ENCODE assay signal across 20 cellular contexts in the genomic region with DNA sequence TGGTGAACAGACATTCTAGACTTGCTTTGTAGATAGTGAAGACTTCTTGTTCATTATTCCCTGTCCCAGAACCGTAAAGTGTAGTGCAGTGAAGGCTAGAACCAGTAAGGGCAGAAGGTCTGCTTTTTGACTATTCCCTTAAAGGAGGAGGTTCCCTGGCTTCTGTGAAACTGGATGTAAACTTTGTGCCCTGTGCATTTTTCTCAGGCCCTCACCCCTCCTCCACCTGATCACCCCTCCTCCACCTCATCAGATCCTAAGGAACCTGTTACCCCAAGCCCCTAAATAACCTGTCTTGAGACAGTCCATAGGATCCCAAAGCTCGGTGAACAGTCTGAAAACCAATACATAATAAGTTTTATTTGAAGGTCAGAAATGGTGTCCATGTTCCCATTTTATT. TPM values are rescaled to one million over a fixed set of nuclear protein-coding genes. Genes with fewer than 3 reads are reported as not detected.
DNase-seq lines count a peak whose midpoint lies in the region; ATAC-seq, FAIRE-seq and TF ChIP-seq lines count a peak whose summit lies in the region.
"Had no signal": no experiment of that assay in that cellular context is flagged by ENCODE, and none has a peak within 500 bp of the region (broad histone marks: within the 10 kb centered on the region; RNA-seq: fewer than 3 reads in every experiment).

No MANE protein-coding gene starts in this region.

- FAIRE-seq in HepG2 (lab: Jason Lieb, UNC): no peak
- FAIRE-seq: H1, islet of Langerhans, small intestine had no signal

- H3K9ac ChIP-seq in Karpas-422 (ENCODE audit: low read length) (no peak overlapping the region), HepG2 (ENCODE audit: insufficient read depth, low read depth, low read length) (no peak overlapping the region)

- H3K4me3 Mint-ChIP-seq in stimulated activated effector memory CD8-positive, alpha-beta T cell treated with anti-CD3 and anti-CD28 coated beads, Interleukin-12 subunit alpha, Interleukin-12 subunit beta, amount 100 ng/mL, for 72 hours: no peak overlapping the region
- H3K4me3 Mint-ChIP-seq: T-helper 1 cell treated with Interleukin-12 subunit alpha and Interleukin-12 subunit beta and Interleukin-4 antibody, amounts not matched to agents 30 μg/mL and 1 μg/mL, for 36 hours had no signal

- H3K27me3 ChIP-seq in Karpas-422 (ENCODE audit: low read length): no peaks in the 10 kb centered on the region
- H3K27me3 ChIP-seq in HepG2 (ENCODE audit: control insufficient read depth in 1 of 2, insufficient read depth in 2 of 2, low read length in 2 of 2): no peaks in the 10 kb centered on the region
- H3K27me3 ChIP-seq in upper lobe of right lung: no peaks in the 10 kb centered on the region
- H3K27me3 ChIP-seq: ovary had no signal

- peaks cover 72% of the 10 kb centered on the region for H3K36me3 Mint-ChIP-seq in stimulated activated effector memory CD8-positive, alpha-beta T cell treated with anti-CD3 and anti-CD28 coated beads, Interleukin-12 subunit alpha, Interleukin-12 subunit beta, amount 100 ng/mL, for 72 hours

- H3K4me1 ChIP-seq in Karpas-422 (ENCODE audit: low read length) (peaks cover 26% of the 10 kb centered on the region), HepG2 (ENCODE audit: insufficient read depth, low read length) (peaks cover 47% of the 10 kb centered on the region), upper lobe of right lung (peaks cover 13% of the 10 kb centered on the region)

- peaks cover 29% of the 10 kb centered on the region; the same call in 1 of the 2 replicates for H3K36me3 ChIP-seq in Karpas-422 (ENCODE audit: insufficient read depth, low read length)
- H3K36me3 ChIP-seq in HepG2 (replicated peaks in 1 of 2; ENCODE audit: control insufficient read depth in 1 of 2, insufficient read depth in 2 of 2, low read length in 2 of 2): peaks cover 0 to 5% of the 10 kb centered on the region in 2 experiments; a peak in 3 of 5 replicates
- H3K36me3 ChIP-seq in upper lobe of right lung: no peaks in the 10 kb centered on the region
- H3K36me3 ChIP-seq: ovary had no signal

- peaks cover 27% of the 10 kb centered on the region for H3K4me1 Mint-ChIP-seq in stimulated activated effector memory CD8-positive, alpha-beta T cell treated with anti-CD3 and anti-CD28 coated beads, Interleukin-12 subunit alpha, Interleukin-12 subunit beta, amount 100 ng/mL, for 72 hours

- H2AFZ ChIP-seq in Karpas-422 (ENCODE audit: low read length) (no peak overlapping the region), HepG2 (ENCODE audit: low read length) (no peak overlapping the region)

- POLR2A ChIA-PET in HepG2 (lab: Yijun Ruan, JAX): interaction anchor here (0.8 to 0.9 kb wide), 2 partner anchors 209 to 348 kb away, joined by 3 read pairs; a partner anchor contains a TSS

- in situ Hi-C loops in HepG2 (cut with HindIII; ENCODE audit: extremely low pct_ligation_motif_present, low pct_unique_long_range_greater_than_20kb): no loop called here

- no peak overlapping the region for H3K27ac Mint-ChIP-seq in stimulated activated effector memory CD8-positive, alpha-beta T cell treated with anti-CD3 and anti-CD28 coated beads, Interleukin-12 subunit alpha, Interleukin-12 subunit beta, amount 100 ng/mL, for 72 hours
- H3K27ac Mint-ChIP-seq: T-helper 1 cell treated with Interleukin-12 subunit alpha and Interleukin-12 subunit beta and Interleukin-4 antibody, amounts not matched to agents 30 μg/mL and 1 μg/mL, for 36 hours had no signal

- no peaks in the 10 kb centered on the region for H3K9me2 ChIP-seq in Karpas-422 (replicated peaks; ENCODE audit: insufficient read depth, low read length)

- no peaks in the 10 kb centered on the region for H3K9me3 Mint-ChIP-seq in stimulated activated effector memory CD8-positive, alpha-beta T cell treated with anti-CD3 and anti-CD28 coated beads, Interleukin-12 subunit alpha, Interleukin-12 subunit beta, amount 100 ng/mL, for 72 hours
- H3K9me3 Mint-ChIP-seq: T-helper 1 cell treated with Interleukin-12 subunit alpha and Interleukin-12 subunit beta and Interleukin-4 antibody, amounts not matched to agents 30 μg/mL and 1 μg/mL, for 36 hours had no signal

- H3K9me3 ChIP-seq in Karpas-422 (ENCODE audit: low read length) (no peaks in the 10 kb centered on the region), HepG2 (ENCODE audit: low read length) (no peaks in the 10 kb centered on the region), upper lobe of right lung (no peaks in the 10 kb centered on the region)
- H3K9me3 ChIP-seq: ovary had no signal

- intact Hi-C loops in HepG2 (cut with micrococcal nuclease; ENCODE audit: unreplicated experiment) (no loop called here), upper lobe of right lung (cut with DNase I) (no loop called here)

- no peak for DNase-seq in Karpas-422
- DNase-seq in HepG2 (ENCODE audit: low spot score): no peak
- DNase-seq in upper lobe of right lung: no peak
- DNase-seq in NCI-H510A treated with DMSO at 0.1 percent for 48 hours (lab: John Stamatoyannopoulos, UW): no peak
- no peak for DNase-seq in stimulated activated effector memory CD8-positive, alpha-beta T cell treated with anti-CD3 and anti-CD28 coated beads, Interleukin-12 subunit alpha, Interleukin-12 subunit beta, amount 100 ng/mL, for 72 hours (ENCODE audit: low spot score in 2 of 2)
- DNase-seq in medulla oblongata (ENCODE audit: extremely low spot score): no peak
- DNase-seq: activated CD4-positive, alpha-beta T cell treated with anti-CD3 and anti-CD28 coated beads, Interleukin-2, amount 50 U/mL, for 4 hours; GF-D8; KG1; NCI-H1930; NCI-H510A; ovary; stimulated activated CD4-positive, alpha-beta T cell treated with anti-CD3 and anti-CD28 coated beads, Interleukin-4, amount 100 ng/mL, for 4 hours; WERI-Rb-1 had no signal

- CTCF ChIA-PET in HepG2 (lab: Yijun Ruan, JAX; ENCODE audit: low intra/inter-chr PET ratio, low total read pairs): no interaction called here

- WGBS in HepG2 (ENCODE audit: low lambda C conversion rate): 27% methylated on average over 2 of the region's 2 CpGs

- no peak for TF ChIP-seq RAD21 in HepG2 (CRISPR knock-in tag; IDR thresholded peaks at IDR 0.05)

- H3K4me2 ChIP-seq in Karpas-422 (ENCODE audit: low read depth, low read length, poor library complexity, severe bottlenecking) (peak overlapping the region; percentile 34), HepG2 (ENCODE audit: low read depth, low read length) (peak overlapping the region; percentile 44)

- no peak for TF ChIP-seq POLR2A in HepG2 (IDR thresholded peaks at IDR 0.05; ENCODE audit: insufficient read depth in 1 of 2, low read depth in 2 of 2, low read length in 2 of 2)

- H4K20me1 ChIP-seq in Karpas-422 (ENCODE audit: insufficient read depth, low read depth, low read length) (no peaks in the 10 kb centered on the region), HepG2 (ENCODE audit: insufficient read depth, low read length) (no peaks in the 10 kb centered on the region)

- H3K4me3 ChIP-seq in Karpas-422 (ENCODE audit: low read length) (no peak overlapping the region), HepG2 (replicated peaks in 1 of 3; ENCODE audit: insufficient read depth in 1 of 3, low read depth in 2 of 3, low read length in 3 of 3) (0 out of 6 replicates have a peak overlapping the region, but pooled peaks of 1 of the 3 experiments have one; percentile 4), upper lobe of right lung (no peak overlapping the region)
- H3K4me3 ChIP-seq: ovary had no signal

- TF ChIP-seq CTCF in HepG2 (CRISPR knock-in tag; IDR thresholded peaks at IDR 0.05): no peak
- no peak for TF ChIP-seq CTCF in upper lobe of right lung (IDR thresholded peaks at IDR 0.05)

- ATAC-seq in GM19467 (IDR thresholded peaks at IDR 0.05; ENCODE audit: unreplicated experiment) (peak; percentile 11), HepG2 (peak; percentile 23), upper lobe of right lung (peak; percentile 71)
- no peak for ATAC-seq in stimulated activated effector memory CD8-positive, alpha-beta T cell treated with anti-CD3 and anti-CD28 coated beads, Interleukin-12 subunit alpha, Interleukin-12 subunit beta, amount 100 ng/mL, for 72 hours
- ATAC-seq: Right ventricle myocardium inferior had no signal

- no TSS peak for BruUV-seq in HepG2 (replicated peaks; lab: Mats Ljungman, UMichigan)

- H3K79me2 ChIP-seq in Karpas-422 (ENCODE audit: low read length) (peaks cover 42% of the 10 kb centered on the region), HepG2 (ENCODE audit: insufficient read depth, low read length) (no peaks in the 10 kb centered on the region)

- H3K27ac ChIP-seq in Karpas-422 (ENCODE audit: low read length): peak overlapping the region; percentile 65
- peak overlapping the region; percentile 14 for H3K27ac ChIP-seq in HepG2 (ENCODE audit: extremely low read length, insufficient read depth, low read length)
- no peak overlapping the region for H3K27ac ChIP-seq in upper lobe of right lung
- H3K27ac ChIP-seq: ovary, WERI-Rb-1 had no signal

- TF ChIP-seq EP300 in HepG2 (IDR thresholded peaks at IDR 0.05; ENCODE audit: low read depth in 2 of 2, low read length in 2 of 2) (no peak), HepG2 (CRISPR knock-in tag; IDR thresholded peaks at IDR 0.05; ENCODE audit: borderline replicate concordance) (no peak)

RNA-seq across cellular contexts. Expression of a gene that starts 33.7 kb away (rescaled TPM):
- 3.2 and 4.0 TPM in 2 replicates for total RNA-seq in Karpas-422 (2014; rRNA removed; shearing (Covaris generic); ENCODE audit: low replicate concordance)
- total RNA-seq in HepG2 (2016; rRNA removed; fragmentation: Illumina TruSeq; extraction: Trizol) (4.6 and 9.4 TPM in 2 replicates), upper lobe of right lung (7.7 TPM)
- total RNA-seq in HepG2 (2016; cell fraction: cytosol; rRNA removed; fragmentation: Illumina TruSeq; extraction: Trizol; ENCODE audit: low read depth): 1.4 and 1.5 TPM in 2 replicates
- 5.2 and 9.2 TPM in 2 replicates for total RNA-seq in HepG2 (2016; cell fraction: insoluble cytoplasmic fraction; rRNA removed; fragmentation: Illumina TruSeq; extraction: Trizol)
- 4.6 and 5.1 TPM in 2 replicates for total RNA-seq in HepG2 (2016; cell fraction: membrane; rRNA removed; fragmentation: Illumina TruSeq; extraction: Trizol)
- 10.3 and 11.4 TPM in 2 replicates for total RNA-seq in HepG2 (2016; cell fraction: nucleus; rRNA removed; fragmentation: Illumina TruSeq; extraction: Trizol)
- polyA plus RNA-seq in HepG2 (2011; rRNA removed): 8.3 and 8.7 TPM in 2 replicates
- 6.8 and 9.4 TPM in 2 replicates for polyA plus RNA-seq in HepG2 (2011; cell fraction: cytosol; rRNA removed)
- 3.7 and 4.4 TPM in 2 replicates for polyA plus RNA-seq in HepG2 (2011; cell fraction: nucleus; rRNA removed)
- not detected in 2 replicates for polyA plus RNA-seq in HepG2 (2012)
- polyA plus RNA-seq in HepG2 (2016; cell fraction: cytosol; fragmentation: Illumina TruSeq; extraction: Trizol; ENCODE audit: low read depth): 1.3 and 1.4 TPM in 2 replicates
- polyA plus RNA-seq in HepG2 (2016; cell fraction: insoluble cytoplasmic fraction; fragmentation: Illumina TruSeq; extraction: Trizol; ENCODE audit: low read depth): 5.4 and 7.0 TPM in 2 replicates
- 3.0 and 4.0 TPM in 2 replicates for polyA plus RNA-seq in HepG2 (2016; cell fraction: membrane; fragmentation: Illumina TruSeq; extraction: Trizol; ENCODE audit: low read depth)
- polyA plus RNA-seq in HepG2 (2016; cell fraction: nucleus; fragmentation: Illumina TruSeq; extraction: Trizol; ENCODE audit: insufficient read depth, low read depth): 13.6 and 14.0 TPM in 2 replicates
- 2.4 and 7.5 TPM in 2 replicates for polyA minus RNA-seq in HepG2 (2011; rRNA and poly(A)+ RNA removed; ENCODE audit: low replicate concordance)
- polyA minus RNA-seq in HepG2 (2011; cell fraction: cytosol; rRNA and poly(A)+ RNA removed): 6.5 and 7.2 TPM in 2 replicates
- polyA minus RNA-seq in HepG2 (2011; cell fraction: nucleus; rRNA and poly(A)+ RNA removed): 16.4 and 17.5 TPM in 2 replicates

RNA-seq across cellular contexts. Expression of a gene that starts 59.7 kb away (rescaled TPM):
- total RNA-seq in Karpas-422 (2014; rRNA removed; shearing (Covaris generic); ENCODE audit: low replicate concordance): 0.32 and 0.56 TPM in 2 replicates
- total RNA-seq in HepG2 (2016; rRNA removed; fragmentation: Illumina TruSeq; extraction: Trizol) (0.90 and 1.0 TPM in 2 replicates), upper lobe of right lung (161 TPM)
- total RNA-seq in HepG2 (2016; cell fraction: cytosol; rRNA removed; fragmentation: Illumina TruSeq; extraction: Trizol; ENCODE audit: low read depth): 1.9 and 3.6 TPM in 2 replicates
- 0.85 and 1.2 TPM in 2 replicates for total RNA-seq in HepG2 (2016; cell fraction: insoluble cytoplasmic fraction; rRNA removed; fragmentation: Illumina TruSeq; extraction: Trizol)
- total RNA-seq in HepG2 (2016; cell fraction: membrane; rRNA removed; fragmentation: Illumina TruSeq; extraction: Trizol): 2.6 and 3.9 TPM in 2 replicates
- total RNA-seq in HepG2 (2016; cell fraction: nucleus; rRNA removed; fragmentation: Illumina TruSeq; extraction: Trizol): 0.56 and 0.81 TPM in 2 replicates
- polyA plus RNA-seq in HepG2 (2011; rRNA removed): 1.9 and 2.0 TPM in 2 replicates
- polyA plus RNA-seq in HepG2 (2011; cell fraction: cytosol; rRNA removed): 2.1 and 3.1 TPM in 2 replicates
- polyA plus RNA-seq in HepG2 (2011; cell fraction: nucleus; rRNA removed): 2.0 and 2.2 TPM in 2 replicates
- 2.1 and 3.9 TPM in 2 replicates for polyA plus RNA-seq in HepG2 (2012)
- 8.9 and 10.7 TPM in 2 replicates for polyA plus RNA-seq in HepG2 (2016; cell fraction: cytosol; fragmentation: Illumina TruSeq; extraction: Trizol; ENCODE audit: low read depth)
- 2.4 and 3.4 TPM in 2 replicates for polyA plus RNA-seq in HepG2 (2016; cell fraction: insoluble cytoplasmic fraction; fragmentation: Illumina TruSeq; extraction: Trizol; ENCODE audit: low read depth)
- 8.6 and 9.2 TPM in 2 replicates for polyA plus RNA-seq in HepG2 (2016; cell fraction: membrane; fragmentation: Illumina TruSeq; extraction: Trizol; ENCODE audit: low read depth)
- polyA plus RNA-seq in HepG2 (2016; cell fraction: nucleus; fragmentation: Illumina TruSeq; extraction: Trizol; ENCODE audit: insufficient read depth, low read depth): 1.5 TPM in 2 replicates
- 0.07 and 4.5 TPM in 2 replicates for polyA minus RNA-seq in HepG2 (2011; rRNA and poly(A)+ RNA removed; ENCODE audit: low replicate concordance)
- 1.2 and 1.9 TPM in 2 replicates for polyA minus RNA-seq in HepG2 (2011; cell fraction: cytosol; rRNA and poly(A)+ RNA removed)
- 1.2 and 1.6 TPM in 2 replicates for polyA minus RNA-seq in HepG2 (2011; cell fraction: nucleus; rRNA and poly(A)+ RNA removed)

Comparison
In these comparisons a context has a peak if more than half of its experiments do, and no peak if none do; other contexts are left out.
1. RNA of a gene that starts 59.7 kb away (total RNA-seq): 161 TPM in upper lobe of right lung (single experiment); 0.56 to 3.9 TPM in HepG2 and 0.32 to 0.56 TPM in Karpas-422; every median in the first group is over 10 times any median in the second.